ENCODE assay signal across 20 cellular contexts in genomic region chr1:115666702-115667101, GRCh38. TPM values are rescaled to one million over a fixed set of nuclear protein-coding genes. Genes with fewer than 3 reads are reported as not detected.
DNase-seq lines count a peak whose midpoint lies in the region; ATAC-seq, FAIRE-seq and TF ChIP-seq lines count a peak whose summit lies in the region.
"Had no signal": no experiment of that assay in that cellular context is flagged by ENCODE, and none has a peak within 500 bp of the region (broad histone marks: within the 10 kb centered on the region; RNA-seq: fewer than 3 reads in every experiment).

No MANE protein-coding gene starts in this region.

- CTCF ChIA-PET in endothelial cell of umbilical vein (lab: Charles Lee): interaction anchor here (1.5 kb wide), 2 partner anchors 40 to 58 kb away, joined by 4 to 5 read pairs; no protein-coding TSS in a partner anchor

- H2AFZ ChIP-seq in endothelial cell of umbilical vein (ENCODE audit: low read depth, low read length): no peak overlapping the region
- H2AFZ ChIP-seq: parathyroid adenoma had no signal

- H3K4me3 ChIP-seq in endothelial cell of umbilical vein (replicated peaks in 1 of 3; ENCODE audit: insufficient read depth in 1 of 3, low read depth in 1 of 3, low read length in 3 of 3) (no peak overlapping the region), thoracic aorta (no peak overlapping the region)
- H3K4me3 ChIP-seq: left lung, upper lobe of left lung had no signal

- POLR2A ChIA-PET in endothelial cell of umbilical vein (lab: Charles Lee): no interaction called here

- ATAC-seq in thoracic aorta (ENCODE audit: insufficient number of reproducible peaks, low FRiP score, low read depth) (no peak), T-helper 17 cell (no peak), GM21528 (IDR thresholded peaks at IDR 0.05; ENCODE audit: low FRiP score, unreplicated experiment) (no peak), GM18909 (IDR thresholded peaks at IDR 0.05; ENCODE audit: poor library complexity, unreplicated experiment) (no peak)
- ATAC-seq: left lung had no signal

- no peak overlapping the region for H3K4me2 ChIP-seq in endothelial cell of umbilical vein (ENCODE audit: insufficient read depth, low read length)
- H3K4me2 ChIP-seq: SK-N-SH had no signal

- peaks cover 6 to 16% of the 10 kb centered on the region in 2 experiments for H3K36me3 ChIP-seq in endothelial cell of umbilical vein (ENCODE audit: control insufficient read depth in 2 of 2, extremely low read depth in 1 of 2, insufficient read depth in 2 of 2, low read length in 2 of 2)
- peaks cover 8% of the 10 kb centered on the region for H3K36me3 ChIP-seq in thoracic aorta

- no peak overlapping the region for H3K4me3 Mint-ChIP-seq in T-helper 17 cell

- no peak overlapping the region for H3K9ac ChIP-seq in endothelial cell of umbilical vein (replicated peaks; ENCODE audit: extremely low read depth, insufficient read depth, low read length)
- H3K9ac ChIP-seq: parathyroid adenoma, SK-N-SH had no signal

- peaks cover 4% of the 10 kb centered on the region for H3K79me2 ChIP-seq in endothelial cell of umbilical vein (ENCODE audit: control insufficient read depth, insufficient read depth, low read length)
- H3K79me2 ChIP-seq: parathyroid adenoma had no signal

- H3K4me1 ChIP-seq in endothelial cell of umbilical vein (ENCODE audit: control insufficient read depth, extremely low read depth, insufficient read depth, low read length): peaks cover 9% of the 10 kb centered on the region
- peaks cover 0 to 32% of the 10 kb centered on the region in 2 donors for H3K4me1 ChIP-seq in thoracic aorta (ENCODE audit: control insufficient read depth in 1 of 2, low read depth in 2 of 2)
- H3K4me1 ChIP-seq: left lung, upper lobe of left lung had no signal

- H3K36me3 Mint-ChIP-seq in T-helper 17 cell (ENCODE audit: low read depth): no peaks in the 10 kb centered on the region

- DNase-seq in DMS79 treated with DMSO at 0.1 percent for 48 hours (lab: John Stamatoyannopoulos, UW) (peak; percentile 16), DMS79 (lab: John Stamatoyannopoulos, UW) (no peak), endothelial cell of umbilical vein (ENCODE audit: low read depth, low spot score) (no peak), midbrain (lab: John Stamatoyannopoulos, UW) (peak; percentile 62), thoracic aorta (ENCODE audit: low spot score) (no peak), T-helper 17 cell (no peak)
- DNase-seq: foreskin fibroblast; left lung; MM.1S; NCI-H2081 treated with DMSO at 0.1 percent for 48 hours; NCI-H748 treated with DMSO at 0.1 percent for 48 hours; SK-N-SH; stimulated activated CD4-positive, alpha-beta T cell treated with anti-CD3 and anti-CD28 coated beads, Interleukin-12 subunit alpha, Interleukin-12 subunit beta, amount 100 ng/mL, for 4 hours; T1000; upper lobe of left lung had no signal

- H3K4me1 Mint-ChIP-seq in T-helper 17 cell: peaks cover 3% of the 10 kb centered on the region

- intact Hi-C loops in endothelial cell of umbilical vein (cut with micrococcal nuclease): no loop called here

- H4K20me1 ChIP-seq in endothelial cell of umbilical vein (replicated peaks; ENCODE audit: control insufficient read depth, extremely low read depth, insufficient read depth, low read length): peaks cover 3% of the 10 kb centered on the region

- H3K9me3 ChIP-seq in endothelial cell of umbilical vein (replicated peaks; ENCODE audit: control insufficient read depth, insufficient read depth, low read length) (no peaks in the 10 kb centered on the region), thoracic aorta (no peaks in the 10 kb centered on the region), T-helper 17 cell (ENCODE audit: control insufficient read depth, low read length, poor library complexity, severe bottlenecking) (no peaks in the 10 kb centered on the region)
- H3K9me3 ChIP-seq: left lung had no signal

- TF ChIP-seq POLR2A in endothelial cell of umbilical vein (IDR thresholded peaks at IDR 0.05; ENCODE audit: low read depth, low read length): no peak

- TF ChIP-seq CTCF in endothelial cell of umbilical vein (IDR thresholded peaks at IDR 0.05; ENCODE audit: extremely low read depth in 1 of 2, insufficient read depth in 1 of 2, low read depth in 1 of 2, low read length in 2 of 2) (no peak), thoracic aorta (IDR thresholded peaks at IDR 0.05) (no peak)

- dilution Hi-C loops in endothelial cell of umbilical vein (cut with MboI; ENCODE audit: extremely low pct_ligation_motif_present, low sequenced_read_pairs): no loop called here

- no peak overlapping the region for H3K27ac ChIP-seq in endothelial cell of umbilical vein (ENCODE audit: insufficient read depth, low read depth, low read length)
- peak overlapping the region; percentile 48 to 60 for H3K27ac ChIP-seq in thoracic aorta
- H3K27ac ChIP-seq: left lung, parathyroid adenoma, upper lobe of left lung had no signal

- no peaks in the 10 kb centered on the region for H3K9me1 ChIP-seq in endothelial cell of umbilical vein (replicated peaks; ENCODE audit: control insufficient read depth, extremely low read depth, insufficient read depth, low read length)

- H3K27me3 Mint-ChIP-seq in T-helper 17 cell: no peaks in the 10 kb centered on the region

- BruUV-seq in endothelial cell of umbilical vein (replicated peaks; lab: Mats Ljungman, UMichigan): no TSS peak

- FAIRE-seq in endothelial cell of umbilical vein (lab: Jason Lieb, UNC): peak; percentile 28
- FAIRE-seq: A204.1, GM19239 had no signal

- no peak overlapping the region for H3K27ac Mint-ChIP-seq in T-helper 17 cell

- H3K27me3 ChIP-seq in endothelial cell of umbilical vein (ENCODE audit: control insufficient read depth in 2 of 2, insufficient read depth in 2 of 2, low read length in 2 of 2) (no peaks in the 10 kb centered on the region), thoracic aorta (replicated peaks; ENCODE audit: insufficient read depth) (no peaks in the 10 kb centered on the region)
- H3K27me3 ChIP-seq: left lung, upper lobe of left lung had no signal

TF ChIP-seq in endothelial cell of umbilical vein, 7 proteins besides CTCF, POLR2A, EP300 and RAD21:
- no peak for TF ChIP-seq POLR2AphosphoS5 (IDR thresholded peaks at IDR 0.05; ENCODE audit: insufficient read depth, low read depth, low read length)
- no peak for TF ChIP-seq MAX (IDR thresholded peaks at IDR 0.05; ENCODE audit: insufficient read depth, insufficient read length)
- no peak for TF ChIP-seq GATA2 (IDR thresholded peaks at IDR 0.05; ENCODE audit: insufficient read depth, insufficient read length, low read depth, low read length)
- no peak for TF ChIP-seq FOS (IDR thresholded peaks at IDR 0.05; ENCODE audit: borderline replicate concordance, insufficient read depth, low read length)
- no peak for TF ChIP-seq JUN (IDR thresholded peaks at IDR 0.05; ENCODE audit: borderline replicate concordance, insufficient read depth, insufficient read length, low read depth)
- TF ChIP-seq MYC (IDR thresholded peaks at IDR 0.05; ENCODE audit: low read depth, low read length): no peak
- no peak for TF ChIP-seq EZH2 (IDR thresholded peaks at IDR 0.05; ENCODE audit: borderline replicate concordance, low read depth, low read length, severe bottlenecking)

RNA-seq across cellular contexts. Expression of gene VANGL1, which starts 24.9 kb away (rescaled TPM):
- 23.4 and 24.8 TPM in 2 replicates for total RNA-seq in endothelial cell of umbilical vein
- polyA plus RNA-seq in endothelial cell of umbilical vein: 12.3 and 15.0 TPM in 2 replicates
- 10.2 and 10.6 TPM in 2 replicates for polyA plus RNA-seq in endothelial cell of umbilical vein (2011; cell fraction: cytosol; rRNA removed)
- 7.5 and 8.7 TPM in 2 replicates for polyA plus RNA-seq in endothelial cell of umbilical vein (2011; cell fraction: nucleus; rRNA removed)
- polyA plus RNA-seq in endothelial cell of umbilical vein (2012): 13.0 and 16.4 TPM in 2 replicates
- 31.5 and 35.3 TPM in 2 replicates for polyA minus RNA-seq in endothelial cell of umbilical vein
- polyA minus RNA-seq in endothelial cell of umbilical vein (2011; cell fraction: cytosol; rRNA and poly(A)+ RNA removed): 6.8 TPM
- polyA minus RNA-seq in endothelial cell of umbilical vein (2011; cell fraction: nucleus; rRNA and poly(A)+ RNA removed): 9.0 and 11.1 TPM in 2 replicates
- 1 to 10 TPM; 6.5 to 8.8 TPM for total RNA-seq in thoracic aorta
- total RNA-seq in T-helper 17 cell: 1 to 10 TPM; 2.8 to 3.7 TPM

Comparison
In these comparisons a context has a peak if more than half of its experiments do, and no peak if none do; other contexts are left out.
1. DNase-seq: peak in DMS79 treated with DMSO at 0.1 percent for 48 hours (single experiment) and midbrain (single experiment); none in DMS79 (single experiment), endothelial cell of umbilical vein (single experiment), thoracic aorta (single experiment) and T-helper 17 cell (0 of 3).